2 cellular contexts compared by ENCODE assay signal in the genomic region with DNA sequence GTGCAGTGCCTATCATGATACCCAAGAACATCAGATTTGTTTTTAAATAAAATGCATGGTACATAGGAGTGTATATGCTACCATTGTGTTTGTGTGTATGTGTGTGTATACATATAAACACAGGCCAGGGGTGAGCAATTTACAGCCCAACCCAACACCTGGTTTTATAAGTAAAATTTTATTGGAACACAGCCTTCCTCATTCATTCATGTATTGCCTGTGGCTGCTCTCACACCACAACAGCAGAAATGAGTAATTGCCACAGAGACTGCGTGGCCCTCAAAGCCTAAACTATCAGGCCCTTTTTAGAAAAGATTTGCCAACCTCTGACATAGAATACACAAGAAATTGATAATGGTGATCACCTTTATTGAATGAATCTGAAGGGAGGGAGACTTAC.
TF ChIP-seq lines count a peak whose summit lies in the region.

No MANE protein-coding gene starts in this region.

TF ChIP-seq in GM12878, 131 proteins besides CTCF, POLR2A, EP300 and RAD21:
- no peak for TF ChIP-seq ZSCAN29 (IDR thresholded peaks at IDR 0.05)
- TF ChIP-seq RUNX3 (IDR thresholded peaks at IDR 0.05; ENCODE audit: low read length) = peak; percentile 59; the same call in 1 of the 2 replicates
- peak; percentile 55; the same call in 1 of the 2 replicates for TF ChIP-seq JUNB (IDR thresholded peaks at IDR 0.05)

TF ChIP-seq in SK-N-SH, 30 proteins besides CTCF, POLR2A, EP300 and RAD21:
- TF ChIP-seq GATA2 (CRISPR knock-in tag; IDR thresholded peaks at IDR 0.05) (no peak), RCOR1 (IDR thresholded peaks at IDR 0.05; ENCODE audit: low read length) (no peak), POLR2AphosphoS5 (IDR thresholded peaks at IDR 0.05; ENCODE audit: low read depth, low read length) (no peak), RXRA (IDR thresholded peaks at IDR 0.05; ENCODE audit: borderline replicate concordance, low read depth) (no peak), TCF12 (IDR thresholded peaks at IDR 0.05) (no peak), GABPA (IDR thresholded peaks at IDR 0.05; ENCODE audit: low read depth) (no peak), ELF1 (IDR thresholded peaks at IDR 0.05) (no peak), NRF1 (IDR thresholded peaks at IDR 0.05; ENCODE audit: low read depth, low read length) (no peak), TAF1 (IDR thresholded peaks at IDR 0.05; ENCODE audit: borderline replicate concordance, low read depth, low read length) (no peak), YY1 (IDR thresholded peaks at IDR 0.05; ENCODE audit: low read depth) (no peak), SIN3A (IDR thresholded peaks at IDR 0.05; ENCODE audit: borderline replicate concordance, low read depth, low read length) (no peak)
- TF ChIP-seq, protein P1, sequence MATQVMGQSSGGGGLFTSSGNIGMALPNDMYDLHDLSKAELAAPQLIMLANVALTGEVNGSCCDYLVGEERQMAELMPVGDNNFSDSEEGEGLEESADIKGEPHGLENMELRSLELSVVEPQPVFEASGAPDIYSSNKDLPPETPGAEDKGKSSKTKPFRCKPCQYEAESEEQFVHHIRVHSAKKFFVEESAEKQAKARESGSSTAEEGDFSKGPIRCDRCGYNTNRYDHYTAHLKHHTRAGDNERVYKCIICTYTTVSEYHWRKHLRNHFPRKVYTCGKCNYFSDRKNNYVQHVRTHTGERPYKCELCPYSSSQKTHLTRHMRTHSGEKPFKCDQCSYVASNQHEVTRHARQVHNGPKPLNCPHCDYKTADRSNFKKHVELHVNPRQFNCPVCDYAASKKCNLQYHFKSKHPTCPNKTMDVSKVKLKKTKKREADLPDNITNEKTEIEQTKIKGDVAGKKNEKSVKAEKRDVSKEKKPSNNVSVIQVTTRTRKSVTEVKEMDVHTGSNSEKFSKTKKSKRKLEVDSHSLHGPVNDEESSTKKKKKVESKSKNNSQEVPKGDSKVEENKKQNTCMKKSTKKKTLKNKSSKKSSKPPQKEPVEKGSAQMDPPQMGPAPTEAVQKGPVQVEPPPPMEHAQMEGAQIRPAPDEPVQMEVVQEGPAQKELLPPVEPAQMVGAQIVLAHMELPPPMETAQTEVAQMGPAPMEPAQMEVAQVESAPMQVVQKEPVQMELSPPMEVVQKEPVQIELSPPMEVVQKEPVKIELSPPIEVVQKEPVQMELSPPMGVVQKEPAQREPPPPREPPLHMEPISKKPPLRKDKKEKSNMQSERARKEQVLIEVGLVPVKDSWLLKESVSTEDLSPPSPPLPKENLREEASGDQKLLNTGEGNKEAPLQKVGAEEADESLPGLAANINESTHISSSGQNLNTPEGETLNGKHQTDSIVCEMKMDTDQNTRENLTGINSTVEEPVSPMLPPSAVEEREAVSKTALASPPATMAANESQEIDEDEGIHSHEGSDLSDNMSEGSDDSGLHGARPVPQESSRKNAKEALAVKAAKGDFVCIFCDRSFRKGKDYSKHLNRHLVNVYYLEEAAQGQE (IDR thresholded peaks at IDR 0.05; ENCODE audit: low read depth, low read length) = no peak
- TF ChIP-seq, protein P2, sequence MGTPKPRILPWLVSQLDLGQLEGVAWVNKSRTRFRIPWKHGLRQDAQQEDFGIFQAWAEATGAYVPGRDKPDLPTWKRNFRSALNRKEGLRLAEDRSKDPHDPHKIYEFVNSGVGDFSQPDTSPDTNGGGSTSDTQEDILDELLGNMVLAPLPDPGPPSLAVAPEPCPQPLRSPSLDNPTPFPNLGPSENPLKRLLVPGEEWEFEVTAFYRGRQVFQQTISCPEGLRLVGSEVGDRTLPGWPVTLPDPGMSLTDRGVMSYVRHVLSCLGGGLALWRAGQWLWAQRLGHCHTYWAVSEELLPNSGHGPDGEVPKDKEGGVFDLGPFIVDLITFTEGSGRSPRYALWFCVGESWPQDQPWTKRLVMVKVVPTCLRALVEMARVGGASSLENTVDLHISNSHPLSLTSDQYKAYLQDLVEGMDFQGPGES (IDR thresholded peaks at IDR 0.05; ENCODE audit: low read depth, low read length) = no peak
- TF ChIP-seq, protein P3, sequence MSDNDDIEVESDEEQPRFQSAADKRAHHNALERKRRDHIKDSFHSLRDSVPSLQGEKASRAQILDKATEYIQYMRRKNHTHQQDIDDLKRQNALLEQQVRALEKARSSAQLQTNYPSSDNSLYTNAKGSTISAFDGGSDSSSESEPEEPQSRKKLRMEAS (IDR thresholded peaks at IDR 0.05; ENCODE audit: low read depth) = no peak
